Comparison of ENCODE assay signal across 1 cellular context in the genomic region with DNA sequence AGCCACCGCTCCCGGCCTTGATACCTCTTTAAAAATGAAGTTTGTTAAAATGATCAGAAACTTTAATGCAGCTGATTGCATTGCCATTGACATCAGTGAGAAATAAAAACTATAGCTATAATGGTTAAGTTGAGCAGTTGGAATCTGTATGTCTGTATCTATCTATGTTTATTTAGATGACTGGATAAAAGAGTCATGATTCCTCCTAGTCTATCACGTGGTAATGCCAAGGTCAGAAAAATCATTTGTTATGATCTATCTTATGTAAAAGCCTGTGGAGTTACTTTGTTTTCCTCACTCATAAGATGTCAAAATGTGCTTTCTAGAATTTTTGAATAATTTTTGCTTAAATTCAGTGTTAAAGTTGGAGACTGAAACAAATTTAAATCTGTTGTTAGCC.
TF ChIP-seq lines count a peak whose summit lies in the region.

No MANE protein-coding gene starts in this region.

TF ChIP-seq in GM23338, 12 proteins besides CTCF, POLR2A, EP300 and RAD21 (continued from another document):
- TF ChIP-seq, protein P1, sequence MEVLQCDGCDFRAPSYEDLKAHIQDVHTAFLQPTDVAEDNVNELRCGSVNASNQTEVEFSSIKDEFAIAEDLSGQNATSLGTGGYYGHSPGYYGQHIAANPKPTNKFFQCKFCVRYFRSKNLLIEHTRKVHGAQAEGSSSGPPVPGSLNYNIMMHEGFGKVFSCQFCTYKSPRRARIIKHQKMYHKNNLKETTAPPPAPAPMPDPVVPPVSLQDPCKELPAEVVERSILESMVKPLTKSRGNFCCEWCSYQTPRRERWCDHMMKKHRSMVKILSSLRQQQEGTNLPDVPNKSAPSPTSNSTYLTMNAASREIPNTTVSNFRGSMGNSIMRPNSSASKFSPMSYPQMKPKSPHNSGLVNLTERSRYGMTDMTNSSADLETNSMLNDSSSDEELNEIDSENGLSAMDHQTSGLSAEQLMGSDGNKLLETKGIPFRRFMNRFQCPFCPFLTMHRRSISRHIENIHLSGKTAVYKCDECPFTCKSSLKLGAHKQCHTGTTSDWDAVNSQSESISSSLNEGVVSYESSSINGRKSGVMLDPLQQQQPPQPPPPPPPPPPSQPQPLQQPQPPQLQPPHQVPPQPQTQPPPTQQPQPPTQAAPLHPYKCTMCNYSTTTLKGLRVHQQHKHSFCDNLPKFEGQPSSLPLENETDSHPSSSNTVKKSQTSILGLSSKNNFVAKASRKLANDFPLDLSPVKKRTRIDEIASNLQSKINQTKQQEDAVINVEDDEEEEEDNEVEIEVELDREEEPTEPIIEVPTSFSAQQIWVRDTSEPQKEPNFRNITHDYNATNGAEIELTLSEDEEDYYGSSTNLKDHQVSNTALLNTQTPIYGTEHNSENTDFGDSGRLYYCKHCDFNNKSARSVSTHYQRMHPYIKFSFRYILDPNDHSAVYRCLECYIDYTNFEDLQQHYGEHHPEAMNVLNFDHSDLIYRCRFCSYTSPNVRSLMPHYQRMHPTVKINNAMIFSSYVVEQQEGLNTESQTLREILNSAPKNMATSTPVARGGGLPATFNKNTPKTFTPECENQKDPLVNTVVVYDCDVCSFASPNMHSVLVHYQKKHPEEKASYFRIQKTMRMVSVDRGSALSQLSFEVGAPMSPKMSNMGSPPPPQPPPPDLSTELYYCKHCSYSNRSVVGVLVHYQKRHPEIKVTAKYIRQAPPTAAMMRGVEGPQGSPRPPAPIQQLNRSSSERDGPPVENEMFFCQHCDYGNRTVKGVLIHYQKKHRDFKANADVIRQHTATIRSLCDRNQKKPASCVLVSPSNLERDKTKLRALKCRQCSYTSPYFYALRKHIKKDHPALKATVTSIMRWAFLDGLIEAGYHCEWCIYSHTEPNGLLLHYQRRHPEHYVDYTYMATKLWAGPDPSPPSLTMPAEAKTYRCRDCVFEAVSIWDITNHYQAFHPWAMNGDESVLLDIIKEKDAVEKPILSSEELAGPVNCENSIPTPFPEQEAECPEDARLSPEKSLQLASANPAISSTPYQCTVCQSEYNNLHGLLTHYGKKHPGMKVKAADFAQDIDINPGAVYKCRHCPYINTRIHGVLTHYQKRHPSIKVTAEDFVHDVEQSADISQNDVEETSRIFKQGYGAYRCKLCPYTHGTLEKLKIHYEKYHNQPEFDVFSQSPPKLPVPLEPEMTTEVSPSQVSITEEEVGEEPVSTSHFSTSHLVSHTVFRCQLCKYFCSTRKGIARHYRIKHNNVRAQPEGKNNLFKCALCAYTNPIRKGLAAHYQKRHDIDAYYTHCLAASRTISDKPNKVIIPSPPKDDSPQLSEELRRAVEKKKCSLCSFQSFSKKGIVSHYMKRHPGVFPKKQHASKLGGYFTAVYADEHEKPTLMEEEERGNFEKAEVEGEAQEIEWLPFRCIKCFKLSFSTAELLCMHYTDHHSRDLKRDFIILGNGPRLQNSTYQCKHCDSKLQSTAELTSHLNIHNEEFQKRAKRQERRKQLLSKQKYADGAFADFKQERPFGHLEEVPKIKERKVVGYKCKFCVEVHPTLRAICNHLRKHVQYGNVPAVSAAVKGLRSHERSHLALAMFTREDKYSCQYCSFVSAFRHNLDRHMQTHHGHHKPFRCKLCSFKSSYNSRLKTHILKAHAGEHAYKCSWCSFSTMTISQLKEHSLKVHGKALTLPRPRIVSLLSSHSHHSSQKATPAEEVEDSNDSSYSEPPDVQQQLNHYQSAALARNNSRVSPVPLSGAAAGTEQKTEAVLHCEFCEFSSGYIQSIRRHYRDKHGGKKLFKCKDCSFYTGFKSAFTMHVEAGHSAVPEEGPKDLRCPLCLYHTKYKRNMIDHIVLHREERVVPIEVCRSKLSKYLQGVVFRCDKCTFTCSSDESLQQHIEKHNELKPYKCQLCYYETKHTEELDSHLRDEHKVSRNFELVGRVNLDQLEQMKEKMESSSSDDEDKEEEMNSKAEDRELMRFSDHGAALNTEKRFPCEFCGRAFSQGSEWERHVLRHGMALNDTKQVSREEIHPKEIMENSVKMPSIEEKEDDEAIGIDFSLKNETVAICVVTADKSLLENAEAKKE (CRISPR knock-in tag; IDR thresholded peaks at IDR 0.05): no peak
- no peak for TF ChIP-seq POLR2AphosphoS5 (IDR thresholded peaks at IDR 0.05; ENCODE audit: low read depth)
- no peak for TF ChIP-seq EZH2 (IDR thresholded peaks at IDR 0.05; ENCODE audit: low read depth, unreplicated experiment)
- TF ChIP-seq EZH2phosphoT487 (IDR thresholded peaks at IDR 0.05; ENCODE audit: unreplicated experiment): no peak
- TF ChIP-seq, protein P2, sequence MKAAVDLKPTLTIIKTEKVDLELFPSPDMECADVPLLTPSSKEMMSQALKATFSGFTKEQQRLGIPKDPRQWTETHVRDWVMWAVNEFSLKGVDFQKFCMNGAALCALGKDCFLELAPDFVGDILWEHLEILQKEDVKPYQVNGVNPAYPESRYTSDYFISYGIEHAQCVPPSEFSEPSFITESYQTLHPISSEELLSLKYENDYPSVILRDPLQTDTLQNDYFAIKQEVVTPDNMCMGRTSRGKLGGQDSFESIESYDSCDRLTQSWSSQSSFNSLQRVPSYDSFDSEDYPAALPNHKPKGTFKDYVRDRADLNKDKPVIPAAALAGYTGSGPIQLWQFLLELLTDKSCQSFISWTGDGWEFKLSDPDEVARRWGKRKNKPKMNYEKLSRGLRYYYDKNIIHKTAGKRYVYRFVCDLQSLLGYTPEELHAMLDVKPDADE (IDR thresholded peaks at IDR 0.05): no peak
- TF ChIP-seq STAT1 (IDR thresholded peaks at IDR 0.05; ENCODE audit: unreplicated experiment): no peak
